ENCODE assay signal across 8 cellular contexts in the genomic region with DNA sequence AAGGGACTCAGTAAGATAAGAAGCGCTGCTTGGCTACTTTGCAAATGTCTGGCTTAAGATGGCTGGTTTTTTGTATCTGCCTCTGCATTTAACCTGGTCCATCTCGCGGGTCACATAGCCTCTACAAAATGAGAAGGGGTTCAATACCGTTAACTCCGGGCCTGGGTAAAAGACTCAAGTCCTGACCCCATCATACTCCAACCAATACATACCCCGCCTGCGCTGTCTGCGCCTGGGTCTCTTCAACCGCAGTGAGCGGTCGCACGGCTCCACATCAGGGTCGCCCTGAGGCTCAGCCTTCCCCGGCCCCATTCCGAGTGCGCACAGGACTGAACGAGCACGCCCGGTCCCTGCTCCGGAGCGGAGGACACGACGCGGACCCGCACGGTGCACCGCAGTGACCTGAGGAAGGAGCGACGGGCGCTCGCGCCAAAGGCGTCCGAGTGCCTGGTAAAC. TPM values are rescaled to one million over a fixed set of nuclear protein-coding genes. Genes with fewer than 3 reads are reported as not detected.
DNase-seq lines count a peak whose midpoint lies in the region; ATAC-seq, FAIRE-seq and TF ChIP-seq lines count a peak whose summit lies in the region.

No MANE protein-coding gene starts in this region.

- 4% methylated on average over 8 to 14 of the region's 34 CpGs for WGBS in tibial nerve, 2 donors

- no peak for TF ChIP-seq POLR2A in tibial nerve (IDR thresholded peaks at IDR 0.05)

- peaks cover 34% of the 10 kb centered on the region for H3K4me1 Mint-ChIP-seq in activated naive CD4-positive, alpha-beta T cell treated with anti-CD3 and anti-CD28 coated beads, Interleukin-2, amount 10 ng/mL, durations not matched to agents 7 days and 5 days
- H3K4me1 Mint-ChIP-seq in activated T-helper 17 cell treated with anti-CD3 and anti-CD28 coated beads, Interleukin-2, amount 50 U/mL, for 72 hours: peaks cover 10% of the 10 kb centered on the region

- H3K4me1 ChIP-seq in left lung (peaks cover 0 to 51% of the 10 kb centered on the region in 2 donors), tibial nerve (peaks cover 0 to 38% (median 10%) of the 10 kb centered on the region in 4 donors)

- intact Hi-C loops in left lung (cut with DNase I): no loop called here

- TF ChIP-seq EP300 in tibial nerve (IDR thresholded peaks at IDR 0.05): no peak

- TF ChIP-seq CTCF in left lung (IDR thresholded peaks at IDR 0.05) (no peak), tibial nerve (IDR thresholded peaks at IDR 0.05) (no peak), D721Med (IDR thresholded peaks at IDR 0.05; ENCODE audit: insufficient read depth, missing control alignments) (no peak)

- H3K27me3 ChIP-seq in left lung (no peaks in the 10 kb centered on the region), tibial nerve (no peaks in the 10 kb centered on the region)

- peak overlapping the region; percentile 72 to 84 for H3K4me3 ChIP-seq in left lung
- peak overlapping the region; percentile 72 to 87 (median 84) for H3K4me3 ChIP-seq in tibial nerve

- no peak for FAIRE-seq in D721Med (lab: Jason Lieb, UNC)

- H3K27me3 Mint-ChIP-seq in activated naive CD4-positive, alpha-beta T cell treated with anti-CD3 and anti-CD28 coated beads, Interleukin-2, amount 10 ng/mL, durations not matched to agents 7 days and 5 days: peaks cover 5% of the 10 kb centered on the region
- no peaks in the 10 kb centered on the region for H3K27me3 Mint-ChIP-seq in activated T-helper 17 cell treated with anti-CD3 and anti-CD28 coated beads, Interleukin-2, amount 50 U/mL, for 72 hours

- H3K9me3 Mint-ChIP-seq in activated naive CD4-positive, alpha-beta T cell treated with anti-CD3 and anti-CD28 coated beads, Interleukin-2, amount 10 ng/mL, durations not matched to agents 7 days and 5 days: peaks cover 3% of the 10 kb centered on the region
- no peaks in the 10 kb centered on the region for H3K9me3 Mint-ChIP-seq in activated T-helper 17 cell treated with anti-CD3 and anti-CD28 coated beads, Interleukin-2, amount 50 U/mL, for 72 hours

- H3K4me3 Mint-ChIP-seq in activated naive CD4-positive, alpha-beta T cell treated with anti-CD3 and anti-CD28 coated beads, Interleukin-2, amount 10 ng/mL, durations not matched to agents 7 days and 5 days: peak overlapping the region; percentile 88
- peak overlapping the region; percentile 88 for H3K4me3 Mint-ChIP-seq in activated T-helper 17 cell treated with anti-CD3 and anti-CD28 coated beads, Interleukin-2, amount 50 U/mL, for 72 hours

- H3K9me3 ChIP-seq in left lung (peaks cover 0 to 2% of the 10 kb centered on the region in 2 donors), tibial nerve (peaks cover 0 to 6% (median 0%) of the 10 kb centered on the region in 4 donors)

- peak overlapping the region; percentile 39 to 97 for H3K27ac ChIP-seq in left lung
- H3K27ac ChIP-seq in tibial nerve: peak overlapping the region in 2 of 4 donors; percentile 82 to 87

- peaks cover 15% of the 10 kb centered on the region for H3K36me3 Mint-ChIP-seq in activated naive CD4-positive, alpha-beta T cell treated with anti-CD3 and anti-CD28 coated beads, Interleukin-2, amount 10 ng/mL, durations not matched to agents 7 days and 5 days
- peaks cover 26% of the 10 kb centered on the region for H3K36me3 Mint-ChIP-seq in activated T-helper 17 cell treated with anti-CD3 and anti-CD28 coated beads, Interleukin-2, amount 50 U/mL, for 72 hours (ENCODE audit: low read depth)

- peaks cover 0 to 25% of the 10 kb centered on the region in 2 donors for H3K36me3 ChIP-seq in left lung
- H3K36me3 ChIP-seq in tibial nerve: peaks cover 0 to 16% (median 0%) of the 10 kb centered on the region in 3 donors

- DNase-seq in activated naive CD4-positive, alpha-beta T cell treated with anti-CD3 and anti-CD28 coated beads, Interleukin-2, amount 10 ng/mL, durations not matched to agents 7 days and 5 days: no peak
- no peak for DNase-seq in activated naive CD4-positive, alpha-beta T cell treated with anti-CD3 and anti-CD28 coated beads, Interleukin-2, amount 50 U/mL, for 16 hours
- DNase-seq in left lung (no peak), tibial nerve (ENCODE audit: low spot score in 2 of 2) (peak in 1 of 2 donors; percentile 13), D721Med (ENCODE audit: insufficient read length, low spot score) (no peak)
- DNase-seq in activated CD4-positive, alpha-beta T cell treated with anti-CD3 and anti-CD28 coated beads, Interleukin-2, amount 50 U/mL, for 4 hours: no peak

- H3K27ac Mint-ChIP-seq in activated naive CD4-positive, alpha-beta T cell treated with anti-CD3 and anti-CD28 coated beads, Interleukin-2, amount 10 ng/mL, durations not matched to agents 7 days and 5 days: peak overlapping the region; percentile 83
- no peak overlapping the region for H3K27ac Mint-ChIP-seq in activated T-helper 17 cell treated with anti-CD3 and anti-CD28 coated beads, Interleukin-2, amount 50 U/mL, for 72 hours

- ATAC-seq in activated T-helper 17 cell treated with anti-CD3 and anti-CD28 coated beads, Interleukin-2, amount 50 U/mL, for 72 hours (replicated peaks): no peak
- ATAC-seq in left lung (no peak), HG02642 (IDR thresholded peaks at IDR 0.05; ENCODE audit: poor library complexity, unreplicated experiment) (no peak)

- CTCF ChIA-PET in activated naive CD4-positive, alpha-beta T cell treated with anti-CD3 and anti-CD28 coated beads, Interleukin-2, amount 10 ng/mL, durations not matched to agents 7 days and 5 days (lab: Charles Lee): interaction anchor here (3.2 kb wide), 1 partner anchor 32 kb away, joined by 11 read pairs; a partner anchor contains a TSS

RNA-seq across cellular contexts. Expression of a gene that starts 0.6 kb away (rescaled TPM):
- 10 to 100 TPM; 24.8 to 86.0 TPM for total RNA-seq in activated T-helper 17 cell treated with anti-CD3 and anti-CD28 coated beads, Interleukin-2, amount 50 U/mL, for 72 hours
- total RNA-seq in left lung (100 to 1,000 TPM; 130 to 277 TPM), tibial nerve (100 to 1,000 TPM in 1 of 4 donors, 10 to 100 TPM in 3; 54.5 to 160 (median 67.5) TPM)

RNA-seq across cellular contexts. Expression of a gene that starts 31.9 kb away (rescaled TPM):
- total RNA-seq in activated T-helper 17 cell treated with anti-CD3 and anti-CD28 coated beads, Interleukin-2, amount 50 U/mL, for 72 hours: 10 to 100 TPM in 1 of 2 donors, 1 to 10 TPM in 1; 7.2 to 13.7 TPM
- total RNA-seq in left lung (10 to 100 TPM; 13.5 to 17.6 TPM), tibial nerve (10 to 100 TPM in 2 of 4 donors, 1 to 10 TPM in 2; 3.3 to 15.3 (median 8.6) TPM)

RNA-seq across cellular contexts. Expression of a gene that starts 51.5 kb away (rescaled TPM):
- total RNA-seq in activated T-helper 17 cell treated with anti-CD3 and anti-CD28 coated beads, Interleukin-2, amount 50 U/mL, for 72 hours: under 1 TPM in 1 of 2 donors, not detected in 1; 0.24 TPM
- under 1 TPM; 0.37 to 0.44 TPM for total RNA-seq in left lung
- 1 to 10 TPM in 1 of 4 donors, not detected in 3; 1.7 TPM for total RNA-seq in tibial nerve
